ENCODE assay signal across 2 cellular contexts in the genomic region with DNA sequence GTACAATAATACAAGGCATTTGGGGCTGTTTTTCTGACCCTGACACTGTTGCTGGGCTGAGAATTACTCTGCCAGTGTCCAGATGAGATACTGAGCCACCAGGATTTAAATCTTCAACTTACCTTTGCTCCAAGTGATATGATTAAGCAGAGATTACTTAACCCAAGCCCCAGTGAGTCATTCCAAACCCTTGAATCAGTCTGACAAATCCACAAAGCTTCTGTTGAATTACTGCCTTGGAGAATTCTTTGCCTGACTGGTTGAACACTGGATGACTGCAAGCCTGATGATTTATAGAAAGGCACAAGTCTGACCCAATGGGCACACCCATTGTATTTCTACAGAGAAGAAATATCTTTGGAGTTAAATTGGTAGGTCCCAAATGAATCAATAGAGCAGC.
TF ChIP-seq lines count a peak whose summit lies in the region.

No MANE protein-coding gene starts in this region.

TF ChIP-seq in A549, 52 proteins besides CTCF, POLR2A, EP300 and RAD21 (continued from another document):
- TF ChIP-seq, protein P1, sequence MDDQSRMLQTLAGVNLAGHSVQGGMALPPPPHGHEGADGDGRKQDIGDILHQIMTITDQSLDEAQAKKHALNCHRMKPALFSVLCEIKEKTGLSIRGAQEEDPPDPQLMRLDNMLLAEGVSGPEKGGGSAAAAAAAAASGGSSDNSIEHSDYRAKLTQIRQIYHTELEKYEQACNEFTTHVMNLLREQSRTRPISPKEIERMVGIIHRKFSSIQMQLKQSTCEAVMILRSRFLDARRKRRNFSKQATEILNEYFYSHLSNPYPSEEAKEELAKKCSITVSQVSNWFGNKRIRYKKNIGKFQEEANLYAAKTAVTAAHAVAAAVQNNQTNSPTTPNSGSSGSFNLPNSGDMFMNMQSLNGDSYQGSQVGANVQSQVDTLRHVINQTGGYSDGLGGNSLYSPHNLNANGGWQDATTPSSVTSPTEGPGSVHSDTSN (IDR thresholded peaks at IDR 0.05) = peak; percentile 76
- TF ChIP-seq HOXB5 (CRISPR knock-in tag; IDR thresholded peaks at IDR 0.05) (0 out of 2 replicates have a peak, but pooled peaks have one; percentile 37), BHLHE40 (IDR thresholded peaks at IDR 0.05; ENCODE audit: low read depth, low read length) (no peak), GATA3 (IDR thresholded peaks at IDR 0.05; ENCODE audit: borderline replicate concordance) (peak; percentile 87; the same call in 1 of the 2 replicates), PHF8 (IDR thresholded peaks at IDR 0.05; ENCODE audit: borderline replicate concordance, low read depth) (no peak), ZC3H11A (IDR thresholded peaks at IDR 0.05) (no peak), CHD4 (IDR thresholded peaks at IDR 0.05; ENCODE audit: borderline replicate concordance) (no peak), SMC3 (IDR thresholded peaks at IDR 0.05) (peak; percentile 38; the same call in 2 of the 3 replicates), KDM5A (IDR thresholded peaks at IDR 0.05) (no peak), CEBPB (IDR thresholded peaks at IDR 0.05) (peak; percentile 80 to 96), JUN (IDR thresholded peaks at IDR 0.05) (peak; percentile 83 to 87), FOSL2 (IDR thresholded peaks at IDR 0.05) (peak; percentile 95), FOSL2 (CRISPR knock-in tag; IDR thresholded peaks at IDR 0.05) (peak; percentile 97), KDM1A (IDR thresholded peaks at IDR 0.05; ENCODE audit: low read depth) (no peak)
- TF ChIP-seq, protein P2, sequence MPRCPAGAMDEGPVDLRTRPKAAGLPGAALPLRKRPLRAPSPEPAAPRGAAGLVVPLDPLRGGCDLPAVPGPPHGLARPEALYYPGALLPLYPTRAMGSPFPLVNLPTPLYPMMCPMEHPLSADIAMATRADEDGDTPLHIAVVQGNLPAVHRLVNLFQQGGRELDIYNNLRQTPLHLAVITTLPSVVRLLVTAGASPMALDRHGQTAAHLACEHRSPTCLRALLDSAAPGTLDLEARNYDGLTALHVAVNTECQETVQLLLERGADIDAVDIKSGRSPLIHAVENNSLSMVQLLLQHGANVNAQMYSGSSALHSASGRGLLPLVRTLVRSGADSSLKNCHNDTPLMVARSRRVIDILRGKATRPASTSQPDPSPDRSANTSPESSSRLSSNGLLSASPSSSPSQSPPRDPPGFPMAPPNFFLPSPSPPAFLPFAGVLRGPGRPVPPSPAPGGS (IDR thresholded peaks at IDR 0.05) = 0 out of 3 replicates have a peak, but pooled peaks have one; percentile 53
- TF ChIP-seq, protein P3, sequence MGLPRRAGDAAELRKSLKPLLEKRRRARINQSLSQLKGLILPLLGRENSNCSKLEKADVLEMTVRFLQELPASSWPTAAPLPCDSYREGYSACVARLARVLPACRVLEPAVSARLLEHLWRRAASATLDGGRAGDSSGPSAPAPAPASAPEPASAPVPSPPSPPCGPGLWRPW (IDR thresholded peaks at IDR 0.05) = no peak
- TF ChIP-seq, protein P4, sequence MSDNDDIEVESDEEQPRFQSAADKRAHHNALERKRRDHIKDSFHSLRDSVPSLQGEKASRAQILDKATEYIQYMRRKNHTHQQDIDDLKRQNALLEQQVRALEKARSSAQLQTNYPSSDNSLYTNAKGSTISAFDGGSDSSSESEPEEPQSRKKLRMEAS (IDR thresholded peaks at IDR 0.05) = peak; percentile 71; the same call in 1 of the 2 replicates
TF ChIP-seq in A549: peak in this region for 10.

TF ChIP-seq in HCT116, 20 proteins besides CTCF, POLR2A, EP300 and RAD21 (continued from another document):
- TF ChIP-seq, protein P5, sequence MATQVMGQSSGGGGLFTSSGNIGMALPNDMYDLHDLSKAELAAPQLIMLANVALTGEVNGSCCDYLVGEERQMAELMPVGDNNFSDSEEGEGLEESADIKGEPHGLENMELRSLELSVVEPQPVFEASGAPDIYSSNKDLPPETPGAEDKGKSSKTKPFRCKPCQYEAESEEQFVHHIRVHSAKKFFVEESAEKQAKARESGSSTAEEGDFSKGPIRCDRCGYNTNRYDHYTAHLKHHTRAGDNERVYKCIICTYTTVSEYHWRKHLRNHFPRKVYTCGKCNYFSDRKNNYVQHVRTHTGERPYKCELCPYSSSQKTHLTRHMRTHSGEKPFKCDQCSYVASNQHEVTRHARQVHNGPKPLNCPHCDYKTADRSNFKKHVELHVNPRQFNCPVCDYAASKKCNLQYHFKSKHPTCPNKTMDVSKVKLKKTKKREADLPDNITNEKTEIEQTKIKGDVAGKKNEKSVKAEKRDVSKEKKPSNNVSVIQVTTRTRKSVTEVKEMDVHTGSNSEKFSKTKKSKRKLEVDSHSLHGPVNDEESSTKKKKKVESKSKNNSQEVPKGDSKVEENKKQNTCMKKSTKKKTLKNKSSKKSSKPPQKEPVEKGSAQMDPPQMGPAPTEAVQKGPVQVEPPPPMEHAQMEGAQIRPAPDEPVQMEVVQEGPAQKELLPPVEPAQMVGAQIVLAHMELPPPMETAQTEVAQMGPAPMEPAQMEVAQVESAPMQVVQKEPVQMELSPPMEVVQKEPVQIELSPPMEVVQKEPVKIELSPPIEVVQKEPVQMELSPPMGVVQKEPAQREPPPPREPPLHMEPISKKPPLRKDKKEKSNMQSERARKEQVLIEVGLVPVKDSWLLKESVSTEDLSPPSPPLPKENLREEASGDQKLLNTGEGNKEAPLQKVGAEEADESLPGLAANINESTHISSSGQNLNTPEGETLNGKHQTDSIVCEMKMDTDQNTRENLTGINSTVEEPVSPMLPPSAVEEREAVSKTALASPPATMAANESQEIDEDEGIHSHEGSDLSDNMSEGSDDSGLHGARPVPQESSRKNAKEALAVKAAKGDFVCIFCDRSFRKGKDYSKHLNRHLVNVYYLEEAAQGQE (IDR thresholded peaks at IDR 0.05; ENCODE audit: low read depth) = no peak
- no peak for TF ChIP-seq EZH2 (IDR thresholded peaks at IDR 0.05)
- no peak for TF ChIP-seq EGR1 (IDR thresholded peaks at IDR 0.05; ENCODE audit: low read depth)
- peak; percentile 95 for TF ChIP-seq CEBPB (IDR thresholded peaks at IDR 0.05; ENCODE audit: low read depth)
- peak; percentile 79 for TF ChIP-seq SRF (IDR thresholded peaks at IDR 0.05; ENCODE audit: low read depth)
- peak; percentile 96 for TF ChIP-seq CBX3 (IDR thresholded peaks at IDR 0.05; ENCODE audit: low read depth)
- TF ChIP-seq YY1 (IDR thresholded peaks at IDR 0.05; ENCODE audit: extremely low read depth, insufficient replicate concordance, low read depth, low read length) = peak; percentile 43
- no peak for TF ChIP-seq ZNF274 (IDR thresholded peaks at IDR 0.05; ENCODE audit: low read depth, low read length)
- no peak for TF ChIP-seq ELF1 (IDR thresholded peaks at IDR 0.05; ENCODE audit: borderline replicate concordance, low read depth)
- TF ChIP-seq, protein P6, sequence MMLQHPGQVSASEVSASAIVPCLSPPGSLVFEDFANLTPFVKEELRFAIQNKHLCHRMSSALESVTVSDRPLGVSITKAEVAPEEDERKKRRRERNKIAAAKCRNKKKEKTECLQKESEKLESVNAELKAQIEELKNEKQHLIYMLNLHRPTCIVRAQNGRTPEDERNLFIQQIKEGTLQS (IDR thresholded peaks at IDR 0.05) = peak; percentile 69
- peak; percentile 86 for TF ChIP-seq SP1 (IDR thresholded peaks at IDR 0.05; ENCODE audit: low read depth)
- TF ChIP-seq, protein P7, sequence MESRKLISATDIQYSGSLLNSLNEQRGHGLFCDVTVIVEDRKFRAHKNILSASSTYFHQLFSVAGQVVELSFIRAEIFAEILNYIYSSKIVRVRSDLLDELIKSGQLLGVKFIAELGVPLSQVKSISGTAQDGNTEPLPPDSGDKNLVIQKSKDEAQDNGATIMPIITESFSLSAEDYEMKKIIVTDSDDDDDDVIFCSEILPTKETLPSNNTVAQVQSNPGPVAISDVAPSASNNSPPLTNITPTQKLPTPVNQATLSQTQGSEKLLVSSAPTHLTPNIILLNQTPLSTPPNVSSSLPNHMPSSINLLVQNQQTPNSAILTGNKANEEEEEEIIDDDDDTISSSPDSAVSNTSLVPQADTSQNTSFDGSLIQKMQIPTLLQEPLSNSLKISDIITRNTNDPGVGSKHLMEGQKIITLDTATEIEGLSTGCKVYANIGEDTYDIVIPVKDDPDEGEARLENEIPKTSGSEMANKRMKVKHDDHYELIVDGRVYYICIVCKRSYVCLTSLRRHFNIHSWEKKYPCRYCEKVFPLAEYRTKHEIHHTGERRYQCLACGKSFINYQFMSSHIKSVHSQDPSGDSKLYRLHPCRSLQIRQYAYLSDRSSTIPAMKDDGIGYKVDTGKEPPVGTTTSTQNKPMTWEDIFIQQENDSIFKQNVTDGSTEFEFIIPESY (IDR thresholded peaks at IDR 0.05; ENCODE audit: extremely low read depth, insufficient replicate concordance, low read length) = no peak
- TF ChIP-seq FOSL1 (IDR thresholded peaks at IDR 0.05; ENCODE audit: low read depth) = peak; percentile 96
- peak; percentile 94 for TF ChIP-seq JUND (IDR thresholded peaks at IDR 0.05)
- TF ChIP-seq SIN3A (IDR thresholded peaks at IDR 0.05; ENCODE audit: low read depth) = peak; percentile 62; the same call in 1 of the 2 replicates
- no peak for TF ChIP-seq EZH2phosphoT487 (IDR thresholded peaks at IDR 0.05; ENCODE audit: borderline replicate concordance)
- no peak for TF ChIP-seq TCF7L2 (IDR thresholded peaks at IDR 0.05; ENCODE audit: borderline replicate concordance, extremely low read depth, insufficient read depth, insufficient read length)
- TF ChIP-seq POLR2AphosphoS5 (IDR thresholded peaks at IDR 0.05; ENCODE audit: low read depth, low read length) = peak; percentile 48; the same call in 1 of the 2 replicates
